10 cellular contexts compared by ENCODE assay signal in the genomic region with DNA sequence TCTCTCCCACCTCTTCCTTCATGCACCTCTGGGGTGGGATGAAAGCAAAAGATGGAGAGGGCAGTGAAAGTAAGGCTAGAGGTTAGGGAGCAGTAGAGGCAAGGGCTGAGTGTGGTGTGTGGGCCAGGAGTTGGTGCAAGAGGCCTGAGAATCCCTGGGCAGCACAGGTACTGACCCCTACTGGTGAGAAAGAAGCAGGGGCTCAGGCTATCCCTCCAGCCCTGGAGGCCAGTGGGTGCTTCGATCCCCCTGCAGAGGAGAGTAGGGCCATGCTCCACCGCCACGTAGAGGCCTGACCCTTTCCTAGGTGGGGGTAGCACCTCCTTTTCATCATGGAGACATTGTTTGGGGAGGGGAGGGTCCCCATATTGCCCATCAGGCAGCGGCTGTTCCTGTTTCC. TPM values are rescaled to one million over a fixed set of nuclear protein-coding genes. Genes with fewer than 3 reads are reported as not detected.
DNase-seq lines count a peak whose midpoint lies in the region; ATAC-seq and TF ChIP-seq lines count a peak whose summit lies in the region.
"Had no signal": no experiment of that assay in that cellular context is flagged by ENCODE, and none has a peak within 500 bp of the region (broad histone marks: within the 10 kb centered on the region; RNA-seq: fewer than 3 reads in every experiment).

No MANE protein-coding gene starts in this region.

- no peak for TF ChIP-seq POLR2A in GM18505 (IDR thresholded peaks at IDR 0.05; ENCODE audit: borderline replicate concordance, extremely low read depth, insufficient read depth, insufficient read length)

- ATAC-seq in GM18505 (IDR thresholded peaks at IDR 0.05; ENCODE audit: unreplicated experiment) = peak; percentile 59
- peak; percentile 66 for ATAC-seq in HG02588 (IDR thresholded peaks at IDR 0.05; ENCODE audit: unreplicated experiment)
- no peak for ATAC-seq in GM21717 (IDR thresholded peaks at IDR 0.05; ENCODE audit: unreplicated experiment)

- in situ Hi-C loops in SK-MEL-5 (cut with HindIII; ENCODE audit: low pct_unique_long_range_greater_than_20kb, low sequenced_read_pairs) = no loop called here

- DNase-seq in SK-MEL-5 (ENCODE audit: low read depth, low spot score) = peak; percentile 45
- DNase-seq in mesenteric fat pad (ENCODE audit: low spot score) = peak; percentile 76
- DNase-seq in AG08396 (ENCODE audit: low spot score) = no peak
- no peak for DNase-seq in NCI-H748 treated with DMSO at 0.1 percent for 48 hours (lab: John Stamatoyannopoulos, UW)
- no peak for DNase-seq in stimulated activated CD4-positive, alpha-beta T cell treated with anti-CD3 and anti-CD28 coated beads, Interleukin-4, amount 100 ng/mL, for 24 hours

RNA-seq across cellular contexts. Expression of a gene that starts 9.8 kb away (rescaled TPM):
- not detected in 2 replicates for total RNA-seq in SK-MEL-5 (2014; rRNA removed; shearing (Covaris generic))
- 0.44 TPM in 1 of 2 replicates, not detected in the other for polyA plus RNA-seq in SK-MEL-5 (2015; cell fraction: cytosol; rRNA removed)
- polyA plus RNA-seq in SK-MEL-5 (2015; cell fraction: nucleus; rRNA removed) = 0.09 TPM in 1 of 2 replicates, not detected in the other
- total RNA-seq in mesenteric fat pad = 0.35 TPM

RNA-seq across cellular contexts. Expression of a gene that starts 21.2 kb away (rescaled TPM):
- not detected in 2 replicates for total RNA-seq in SK-MEL-5 (2014; rRNA removed; shearing (Covaris generic))
- polyA plus RNA-seq in SK-MEL-5 (2015; cell fraction: cytosol; rRNA removed) = not detected in 2 replicates
- not detected in 2 replicates for polyA plus RNA-seq in SK-MEL-5 (2015; cell fraction: nucleus; rRNA removed)
- total RNA-seq in mesenteric fat pad = not detected
- total RNA-seq: NCI-H460 had no signal
- polyA plus RNA-seq: esophagus had no signal

RNA-seq across cellular contexts. Expression of a gene that starts 30.5 kb away (rescaled TPM):
- total RNA-seq in SK-MEL-5 (2014; rRNA removed; shearing (Covaris generic)) = not detected in 2 replicates
- not detected in 2 replicates for polyA plus RNA-seq in SK-MEL-5 (2015; cell fraction: cytosol; rRNA removed)
- polyA plus RNA-seq in SK-MEL-5 (2015; cell fraction: nucleus; rRNA removed) = not detected in 2 replicates
- not detected for total RNA-seq in mesenteric fat pad
- total RNA-seq: NCI-H460 had no signal

RNA-seq across cellular contexts. Expression of a gene that starts 37.2 kb away (rescaled TPM):
- total RNA-seq in SK-MEL-5 (2014; rRNA removed; shearing (Covaris generic)) = not detected in 2 replicates
- not detected in 2 replicates for polyA plus RNA-seq in SK-MEL-5 (2015; cell fraction: cytosol; rRNA removed)
- not detected in 2 replicates for polyA plus RNA-seq in SK-MEL-5 (2015; cell fraction: nucleus; rRNA removed)
- total RNA-seq in mesenteric fat pad = not detected
- total RNA-seq: NCI-H460 had no signal
- polyA plus RNA-seq: esophagus had no signal

RNA-seq across cellular contexts. Expression of a gene that starts 40.7 kb away (rescaled TPM):
- total RNA-seq in SK-MEL-5 (2014; rRNA removed; shearing (Covaris generic)) = 3.8 and 4.5 TPM in 2 replicates
- polyA plus RNA-seq in SK-MEL-5 (2015; cell fraction: cytosol; rRNA removed) = 4.8 and 6.9 TPM in 2 replicates
- 13.1 and 31.3 TPM in 2 replicates for polyA plus RNA-seq in SK-MEL-5 (2015; cell fraction: nucleus; rRNA removed)
- not detected for total RNA-seq in mesenteric fat pad
- total RNA-seq: NCI-H460 had no signal

Comparison
In these comparisons a context has a peak if more than half of its experiments do, and no peak if none do; other contexts are left out.
1. DNase-seq: peak in SK-MEL-5 (single experiment) and mesenteric fat pad (single experiment); none in AG08396 (single experiment), NCI-H748 treated with DMSO at 0.1 percent for 48 hours (single experiment) and stimulated activated CD4-positive, alpha-beta T cell treated with anti-CD3 and anti-CD28 coated beads, Interleukin-4, amount 100 ng/mL, for 24 hours (single experiment).